ENCODE assay signal across 1 cellular context in genomic region chr21:41885341-41886024, GRCh38.
TF ChIP-seq lines count a peak whose summit lies in the region.

No MANE protein-coding gene starts in this region.

TF ChIP-seq in WTC11, 78 proteins besides CTCF, POLR2A, EP300 and RAD21 (continued from another document):
- TF ChIP-seq ZNF281 (CRISPR knock-in tag; IDR thresholded peaks at IDR 0.05), result no peak
- TF ChIP-seq MXD4 (CRISPR knock-in tag; IDR thresholded peaks at IDR 0.05; ENCODE audit: borderline replicate concordance), result no peak
- TF ChIP-seq GABPB1 (CRISPR knock-in tag; IDR thresholded peaks at IDR 0.05), result no peak
- no peak for TF ChIP-seq PREB (CRISPR knock-in tag; IDR thresholded peaks at IDR 0.05; ENCODE audit: borderline replicate concordance)
- TF ChIP-seq ATF3 (CRISPR knock-in tag; conservative IDR thresholded peaks at IDR 0.05), result no peak
- no peak for TF ChIP-seq SP1 (CRISPR knock-in tag; conservative IDR thresholded peaks at IDR 0.05)
- TF ChIP-seq ELF4 (CRISPR knock-in tag; IDR thresholded peaks at IDR 0.05; ENCODE audit: low read depth), result no peak
- no peak for TF ChIP-seq CREB1 (CRISPR knock-in tag; IDR thresholded peaks at IDR 0.05)
- TF ChIP-seq AFF4 (CRISPR knock-in tag; IDR thresholded peaks at IDR 0.05; ENCODE audit: borderline replicate concordance), result no peak
- TF ChIP-seq ZNF232 (CRISPR knock-in tag; IDR thresholded peaks at IDR 0.05), result no peak
- TF ChIP-seq SMAD3 (CRISPR knock-in tag; IDR thresholded peaks at IDR 0.05; ENCODE audit: borderline replicate concordance), result no peak
- no peak for TF ChIP-seq FOXP1 (CRISPR knock-in tag; IDR thresholded peaks at IDR 0.05; ENCODE audit: borderline replicate concordance)
